ENCODE assay signal across 9 cellular contexts in the genomic region with DNA sequence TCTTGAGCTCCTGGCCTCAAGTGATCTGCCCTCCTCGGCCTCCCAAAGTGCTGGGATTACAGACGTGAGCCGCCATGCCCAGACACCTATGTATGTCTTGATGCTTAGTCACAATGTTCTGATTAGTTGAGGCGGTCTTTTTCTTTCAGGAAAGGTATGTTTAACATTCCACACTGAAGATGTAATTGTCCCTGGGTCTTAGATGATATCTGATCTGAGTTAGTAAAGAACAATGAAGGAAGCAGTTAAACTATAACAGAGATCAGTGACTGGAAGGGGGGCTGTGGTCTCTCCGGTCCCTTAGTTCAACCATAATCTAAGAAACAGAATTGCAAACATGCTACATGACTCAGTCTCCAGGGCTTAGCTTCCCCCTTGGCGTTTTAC. TPM values are rescaled to one million over a fixed set of nuclear protein-coding genes. Genes with fewer than 3 reads are reported as not detected.
A peak's percentile ranks its signal among the peaks of the same experiment; 100 is the strongest.
DNase-seq lines count a peak whose midpoint lies in the region; ATAC-seq and FAIRE-seq lines count a peak whose summit lies in the region.
"Had no signal": no experiment of that assay in that cellular context is flagged by ENCODE, and none has a peak within 500 bp of the region (broad histone marks: within the 10 kb centered on the region; RNA-seq: fewer than 3 reads in every experiment).

No MANE protein-coding gene starts in this region.

- no peak for FAIRE-seq in GM19239 (lab: Jason Lieb, UNC)
- FAIRE-seq: frontal cortex had no signal

- H3K4me3 Mint-ChIP-seq in activated CD4-positive, alpha-beta T cell treated with anti-CD3 and anti-CD28 coated beads, Interleukin-2, amount 10 ng/mL, durations not matched to agents 24 days and 14 days, result no peak overlapping the region
- no peak overlapping the region for H3K4me3 Mint-ChIP-seq in activated naive CD8-positive, alpha-beta T cell treated with anti-CD3 and anti-CD28 coated beads for 36 hours
- no peak overlapping the region for H3K4me3 Mint-ChIP-seq in immature natural killer cell

- H3K4me1 Mint-ChIP-seq in activated CD4-positive, alpha-beta T cell treated with anti-CD3 and anti-CD28 coated beads, Interleukin-2, amount 10 ng/mL, durations not matched to agents 24 days and 14 days, result peaks cover 59% of the 10 kb centered on the region
- H3K4me1 Mint-ChIP-seq in activated naive CD8-positive, alpha-beta T cell treated with anti-CD3 and anti-CD28 coated beads for 36 hours, result peaks cover 60% of the 10 kb centered on the region
- H3K4me1 Mint-ChIP-seq in immature natural killer cell, result peaks cover 54 to 81% of the 10 kb centered on the region in 2 donors

- ATAC-seq in GM21576 (IDR thresholded peaks at IDR 0.05; ENCODE audit: unreplicated experiment), result no peak

- intact Hi-C loops in activated CD4-positive, alpha-beta T cell treated with anti-CD3 and anti-CD28 coated beads, Interleukin-2, amount 10 ng/mL, durations not matched to agents 24 days and 14 days (cut with micrococcal nuclease), result no loop called here

- H3K27ac ChIP-seq in temporal lobe (ENCODE audit: low read depth, low read length), result peak overlapping the region; percentile 70

- H3K27ac Mint-ChIP-seq in activated CD4-positive, alpha-beta T cell treated with anti-CD3 and anti-CD28 coated beads, Interleukin-2, amount 10 ng/mL, durations not matched to agents 24 days and 14 days, result peak overlapping the region; percentile 41
- peak overlapping the region; percentile 67 for H3K27ac Mint-ChIP-seq in activated naive CD8-positive, alpha-beta T cell treated with anti-CD3 and anti-CD28 coated beads for 36 hours
- H3K27ac Mint-ChIP-seq in immature natural killer cell, result peak overlapping the region in 5 of 6 donors; percentile 38 to 94 (median 70)

- DNase-seq in activated CD4-positive, alpha-beta T cell treated with anti-CD3 and anti-CD28 coated beads, Interleukin-2, amount 10 ng/mL, durations not matched to agents 24 days and 14 days, result no peak
- no peak for DNase-seq in activated CD4-positive, alpha-beta T cell treated with anti-CD3 and anti-CD28 coated beads, Interleukin-2, amount 50 U/mL, for 48 hours
- DNase-seq in activated naive CD8-positive, alpha-beta T cell treated with anti-CD3 and anti-CD28 coated beads for 36 hours, result no peak
- no peak for DNase-seq in immature natural killer cell
- DNase-seq in T-helper 9 cell, result no peak
- no peak for DNase-seq in GM19239 (ENCODE audit: insufficient read length, low spot score)

- peaks cover 40% of the 10 kb centered on the region for H3K36me3 Mint-ChIP-seq in activated CD4-positive, alpha-beta T cell treated with anti-CD3 and anti-CD28 coated beads, Interleukin-2, amount 10 ng/mL, durations not matched to agents 24 days and 14 days (ENCODE audit: low read depth)
- peaks cover 28% of the 10 kb centered on the region for H3K36me3 Mint-ChIP-seq in activated naive CD8-positive, alpha-beta T cell treated with anti-CD3 and anti-CD28 coated beads for 36 hours
- peaks cover 7 to 23% (median 8%) of the 10 kb centered on the region in 3 donors for H3K36me3 Mint-ChIP-seq in immature natural killer cell

- no peaks in the 10 kb centered on the region for H3K27me3 Mint-ChIP-seq in activated CD4-positive, alpha-beta T cell treated with anti-CD3 and anti-CD28 coated beads, Interleukin-2, amount 10 ng/mL, durations not matched to agents 24 days and 14 days
- no peaks in the 10 kb centered on the region for H3K27me3 Mint-ChIP-seq in activated naive CD8-positive, alpha-beta T cell treated with anti-CD3 and anti-CD28 coated beads for 36 hours
- peaks cover 0 to 6% (median 4%) of the 10 kb centered on the region in 3 donors for H3K27me3 Mint-ChIP-seq in immature natural killer cell (ENCODE audit: low read depth in 3 of 3)

- H3K9me3 Mint-ChIP-seq in activated CD4-positive, alpha-beta T cell treated with anti-CD3 and anti-CD28 coated beads, Interleukin-2, amount 10 ng/mL, durations not matched to agents 24 days and 14 days, result no peaks in the 10 kb centered on the region
- no peaks in the 10 kb centered on the region for H3K9me3 Mint-ChIP-seq in activated naive CD8-positive, alpha-beta T cell treated with anti-CD3 and anti-CD28 coated beads for 36 hours
- no peaks in the 10 kb centered on the region for H3K9me3 Mint-ChIP-seq in immature natural killer cell

RNA-seq across cellular contexts. Expression of a gene that starts 31.5 kb away (rescaled TPM):
- 0.19 and 0.23 TPM in 2 replicates for total RNA-seq in activated CD4-positive, alpha-beta T cell treated with anti-CD3 and anti-CD28 coated beads, Interleukin-2, amount 10 ng/mL, durations not matched to agents 24 days and 14 days
- under 1 TPM; 0.08 to 0.18 TPM for total RNA-seq in activated naive CD8-positive, alpha-beta T cell treated with anti-CD3 and anti-CD28 coated beads for 36 hours
- polyA plus RNA-seq in immature natural killer cell, result not detected
- 1.2 TPM for total RNA-seq in temporal lobe

RNA-seq across cellular contexts. Expression of a gene that starts 52.1 kb away (rescaled TPM):
- total RNA-seq in activated CD4-positive, alpha-beta T cell treated with anti-CD3 and anti-CD28 coated beads, Interleukin-2, amount 10 ng/mL, durations not matched to agents 24 days and 14 days, result 57.8 and 61.7 TPM in 2 replicates
- 10 to 100 TPM; 39.6 to 40.4 TPM for total RNA-seq in activated naive CD8-positive, alpha-beta T cell treated with anti-CD3 and anti-CD28 coated beads for 36 hours
- polyA plus RNA-seq in immature natural killer cell, result 100 to 1,000 TPM; 141 to 363 (median 226) TPM
- 27.8 TPM for total RNA-seq in temporal lobe
